12 cellular contexts compared by ENCODE assay signal in genomic region chr6:141105481-141105880, GRCh38.
DNase-seq lines count a peak whose midpoint lies in the region; ATAC-seq and TF ChIP-seq lines count a peak whose summit lies in the region.
"Had no signal": no experiment of that assay in that cellular context is flagged by ENCODE, and none has a peak within 500 bp of the region (broad histone marks: within the 10 kb centered on the region; RNA-seq: fewer than 3 reads in every experiment).

No MANE protein-coding gene starts in this region.

- H3K27me3 ChIP-seq in GM23338 (ENCODE audit: insufficient read depth) (no peaks in the 10 kb centered on the region), PC-3 (ENCODE audit: low read length) (no peaks in the 10 kb centered on the region), osteoblast (ENCODE audit: insufficient read depth, low read length) (no peaks in the 10 kb centered on the region), sigmoid colon (no peaks in the 10 kb centered on the region)
- H3K27me3 ChIP-seq: foreskin keratinocyte had no signal

- POLR2A ChIA-PET in PC-3 (lab: Charles Lee; ENCODE audit: unreplicated experiment): no interaction called here

- H2AFZ ChIP-seq in GM23338: no peak overlapping the region
- H2AFZ ChIP-seq in PC-3 (ENCODE audit: low read length): 0 out of 2 replicates have a peak overlapping the region, but pooled peaks have one; percentile 28
- H2AFZ ChIP-seq in osteoblast (ENCODE audit: low read length): peak overlapping the region; percentile 51

- H3K36me3 ChIP-seq in GM23338 (ENCODE audit: insufficient read depth) (peaks cover 4% of the 10 kb centered on the region; the same call in 1 of the 2 replicates), PC-3 (ENCODE audit: low read depth, low read length) (no peaks in the 10 kb centered on the region), osteoblast (ENCODE audit: insufficient read depth, low read length) (no peaks in the 10 kb centered on the region), sigmoid colon (no peaks in the 10 kb centered on the region)

- no peak for TF ChIP-seq EP300 in sigmoid colon (IDR thresholded peaks at IDR 0.05)

- peak overlapping the region; percentile 97 for H3K27ac Mint-ChIP-seq in GM23338
- H3K27ac Mint-ChIP-seq: activated B cell treated with CpG ODN at 0.5 μM for 24 hours; activated naive CD4-positive, alpha-beta T cell treated with anti-CD3 and anti-CD28 coated beads, Interleukin-2, amount 10 ng/mL, durations not matched to agents 7 days and 5 days had no signal

- no peak overlapping the region for H3K9ac ChIP-seq in PC-3 (ENCODE audit: low read length)

- intact Hi-C loops in PC-3 (cut with micrococcal nuclease): no loop called here
- intact Hi-C loops in sigmoid colon (cut with DNase I): no loop called here

- peak overlapping the region; percentile 91 for H3K27ac ChIP-seq in GM23338 (ENCODE audit: low read depth)
- H3K27ac ChIP-seq in PC-3 (ENCODE audit: low read length): no peak overlapping the region
- H3K27ac ChIP-seq in osteoblast (ENCODE audit: low read depth, low read length): no peak overlapping the region
- H3K27ac ChIP-seq in sigmoid colon: no peak overlapping the region
- H3K27ac ChIP-seq: foreskin keratinocyte had no signal

- CTCF ChIA-PET in PC-3 (lab: Charles Lee): interaction anchor here (0.6 kb wide), 1 partner anchor 434 kb away, joined by 3 read pairs; no protein-coding TSS in a partner anchor

- H3K9me3 ChIP-seq in PC-3 (ENCODE audit: low read length) (no peaks in the 10 kb centered on the region), osteoblast (ENCODE audit: low read depth, low read length) (no peaks in the 10 kb centered on the region), sigmoid colon (no peaks in the 10 kb centered on the region)

- no TSS peak for BruUV-seq in PC-3 (replicated peaks; lab: Mats Ljungman, UMichigan)

- peaks cover 2% of the 10 kb centered on the region for H3K27me3 Mint-ChIP-seq in GM23338 (ENCODE audit: insufficient read depth, low read depth, poor library complexity)
- H3K27me3 Mint-ChIP-seq: activated B cell treated with CpG ODN at 0.5 μM for 24 hours; activated naive CD4-positive, alpha-beta T cell treated with anti-CD3 and anti-CD28 coated beads, Interleukin-2, amount 10 ng/mL, durations not matched to agents 7 days and 5 days had no signal

- H4K20me1 ChIP-seq in GM23338 (replicated peaks; ENCODE audit: insufficient read depth) (no peaks in the 10 kb centered on the region), PC-3 (ENCODE audit: low read length) (no peaks in the 10 kb centered on the region), osteoblast (ENCODE audit: insufficient read depth, low read length) (no peaks in the 10 kb centered on the region)

- H3F3A ChIP-seq in GM23338 (replicated peaks; ENCODE audit: low read depth) (no peaks in the 10 kb centered on the region), PC-3 (ENCODE audit: low read length, unreplicated experiment) (no peaks in the 10 kb centered on the region)

- H3K4me1 ChIP-seq in GM23338 (ENCODE audit: insufficient read depth) (0 out of 2 replicates have a peak, but pooled peaks cover 2% of the 10 kb centered on the region), PC-3 (ENCODE audit: insufficient read depth, low read length) (peaks cover 46% of the 10 kb centered on the region), osteoblast (ENCODE audit: insufficient read depth, low read length) (peaks cover 2% of the 10 kb centered on the region), sigmoid colon (no peaks in the 10 kb centered on the region)

- no peak overlapping the region for H3K4me3 ChIP-seq in GM23338
- H3K4me3 ChIP-seq in PC-3 (ENCODE audit: low read length): no peak overlapping the region
- no peak overlapping the region for H3K4me3 ChIP-seq in fibroblast of pulmonary artery (replicated peaks; ENCODE audit: low read depth, low read length)
- H3K4me3 ChIP-seq in osteoblast (ENCODE audit: insufficient read depth, low read length): no peak overlapping the region
- H3K4me3 ChIP-seq in sigmoid colon: no peak overlapping the region

- 0 out of 2 replicates have a peak, but pooled peaks cover 3% of the 10 kb centered on the region for H3K9me2 ChIP-seq in GM23338 (ENCODE audit: insufficient read depth)
- no peaks in the 10 kb centered on the region for H3K9me2 ChIP-seq in PC-3 (replicated peaks; ENCODE audit: low read length)

- TF ChIP-seq CTCF in GM23338 (conservative IDR thresholded peaks at IDR 0.05; ENCODE audit: low read depth in 2 of 2) (no peak), PC-3 (conservative IDR thresholded peaks at IDR 0.05; ENCODE audit: low read depth, low read length) (no peak), fibroblast of pulmonary artery (IDR thresholded peaks at IDR 0.05; ENCODE audit: low read length, missing control alignments) (no peak), osteoblast (IDR thresholded peaks at IDR 0.05; ENCODE audit: extremely low read depth, low read depth, low read length) (no peak), sigmoid colon (IDR thresholded peaks at IDR 0.05) (no peak)

- H3K9me3 Mint-ChIP-seq in GM23338: peaks cover 17% of the 10 kb centered on the region
- H3K9me3 Mint-ChIP-seq: activated naive CD4-positive, alpha-beta T cell treated with anti-CD3 and anti-CD28 coated beads, Interleukin-2, amount 10 ng/mL, durations not matched to agents 7 days and 5 days had no signal

- peak overlapping the region; percentile 16 for H3K4me2 ChIP-seq in GM23338
- H3K4me2 ChIP-seq in PC-3 (ENCODE audit: low read length): no peak overlapping the region
- no peak overlapping the region for H3K4me2 ChIP-seq in osteoblast (ENCODE audit: insufficient read depth, low read length)

- H3K4me3 Mint-ChIP-seq in GM23338: peak overlapping the region; percentile 31; the same call in 1 of the 3 replicates
- H3K4me3 Mint-ChIP-seq: activated B cell treated with CpG ODN at 0.5 μM for 24 hours; activated naive CD4-positive, alpha-beta T cell treated with anti-CD3 and anti-CD28 coated beads, Interleukin-2, amount 10 ng/mL, durations not matched to agents 7 days and 5 days had no signal

- H3K79me2 ChIP-seq in GM23338 (replicated peaks; ENCODE audit: insufficient read depth) (no peaks in the 10 kb centered on the region), PC-3 (ENCODE audit: low read length) (no peaks in the 10 kb centered on the region), osteoblast (ENCODE audit: insufficient read depth, low read length) (no peaks in the 10 kb centered on the region)

- peak; percentile 81 for ATAC-seq in GM23338
- no peak for ATAC-seq in PC-3
- no peak for ATAC-seq in GM18870 (IDR thresholded peaks at IDR 0.05; ENCODE audit: unreplicated experiment)
- ATAC-seq: foreskin keratinocyte had no signal

- peak; percentile 91 for DNase-seq in GM23338 (ENCODE audit: low spot score)
- DNase-seq in PC-3: no peak
- peak; percentile 53 for DNase-seq in fibroblast of pulmonary artery (ENCODE audit: low read depth)
- no peak for DNase-seq in osteoblast (ENCODE audit: insufficient read length, low spot score, missing footprints)
- no peak for DNase-seq in DMS79 treated with DMSO at 0.1 percent for 48 hours (lab: John Stamatoyannopoulos, UW)
- no peak for DNase-seq in sigmoid colon
- DNase-seq in T1000 (lab: John Stamatoyannopoulos, UW): no peak
- DNase-seq: activated B cell treated with CpG ODN at 0.5 μM for 24 hours; activated naive CD4-positive, alpha-beta T cell treated with anti-CD3 and anti-CD28 coated beads, Interleukin-2, amount 10 ng/mL, durations not matched to agents 7 days and 5 days; Kasumi-1 had no signal

- H3K36me3 Mint-ChIP-seq in GM23338 (ENCODE audit: low read depth): peaks cover 22% of the 10 kb centered on the region; the same call in 2 of the 3 replicates
- H3K36me3 Mint-ChIP-seq: activated naive CD4-positive, alpha-beta T cell treated with anti-CD3 and anti-CD28 coated beads, Interleukin-2, amount 10 ng/mL, durations not matched to agents 7 days and 5 days had no signal

- H3K4me1 Mint-ChIP-seq in GM23338: peaks cover 21% of the 10 kb centered on the region
- H3K4me1 Mint-ChIP-seq: activated B cell treated with CpG ODN at 0.5 μM for 24 hours; activated naive CD4-positive, alpha-beta T cell treated with anti-CD3 and anti-CD28 coated beads, Interleukin-2, amount 10 ng/mL, durations not matched to agents 7 days and 5 days had no signal

- no peak for TF ChIP-seq POLR2A in sigmoid colon (IDR thresholded peaks at IDR 0.05)

TF ChIP-seq in GM23338, 12 proteins besides CTCF, POLR2A, EP300 and RAD21:
- TF ChIP-seq EZH2 (IDR thresholded peaks at IDR 0.05; ENCODE audit: low read depth, unreplicated experiment) (no peak), NANOG (IDR thresholded peaks at IDR 0.05; ENCODE audit: borderline replicate concordance) (peak; percentile 61)

Comparison
In these comparisons a context has a peak if more than half of its experiments do, and no peak if none do; other contexts are left out.
1. DNase-seq: peak in GM23338 (single experiment) and fibroblast of pulmonary artery (single experiment); none in PC-3 (single experiment), osteoblast (single experiment), DMS79 treated with DMSO at 0.1 percent for 48 hours (single experiment), sigmoid colon (single experiment) and T1000 (single experiment).